In genomic region chr20:59631751-59632380, GRCh38 we compare ENCODE assay signal across 23 cellular contexts. TPM values are rescaled to one million over a fixed set of nuclear protein-coding genes. Genes with fewer than 3 reads are reported as not detected.
DNase-seq lines count a peak whose midpoint lies in the region; ATAC-seq and TF ChIP-seq lines count a peak whose summit lies in the region.
"Had no signal": no experiment of that assay in that cellular context is flagged by ENCODE, and none has a peak within 500 bp of the region (broad histone marks: within the 10 kb centered on the region; RNA-seq: fewer than 3 reads in every experiment).

No MANE protein-coding gene starts in this region.

- no peaks in the 10 kb centered on the region for H3K9me3 ChIP-seq in RWPE2 (ENCODE audit: severe bottlenecking)
- H3K9me3 ChIP-seq: HAP-1 had no signal

- H3K27ac Mint-ChIP-seq in osteocyte (ENCODE audit: unreplicated experiment) (no peak overlapping the region), type B pancreatic cell (no peak overlapping the region)
- no peak overlapping the region for H3K27ac Mint-ChIP-seq in activated T-helper 2 cell treated with anti-CD3 and anti-CD28 coated beads, Interferon-gamma antibody, Interleukin-2, Interleukin-4, amounts not matched to agents 10 μg/mL and 5 μg/mL and 100 μg/mL, durations not matched to agents 14 hours and 24 hours and 36 hours
- H3K27ac Mint-ChIP-seq: CD4-positive, CD25-positive, alpha-beta regulatory T cell had no signal

- H3K27me3 ChIP-seq in RWPE2 (ENCODE audit: insufficient read depth, poor library complexity, severe bottlenecking) = peaks cover 79% of the 10 kb centered on the region

- DNase-seq in RWPE2 (ENCODE audit: low spot score) (peak; percentile 74), osteocyte (ENCODE audit: extremely low spot score, unreplicated experiment) (peak; percentile 80), type B pancreatic cell (ENCODE audit: extremely low spot score, unreplicated experiment) (peak; percentile 64), hippocampal formation (lab: John Stamatoyannopoulos, UW) (no peak), COR-L47 (lab: John Stamatoyannopoulos, UW) (no peak)
- DNase-seq in activated T-helper 2 cell treated with anti-CD3 and anti-CD28 coated beads, Interferon-gamma antibody, Interleukin-2, Interleukin-4, amounts not matched to agents 10 μg/mL and 5 μg/mL and 100 μg/mL, durations not matched to agents 14 hours and 24 hours and 36 hours (ENCODE audit: low spot score) = no peak
- DNase-seq: CD4-positive, CD25-positive, alpha-beta regulatory T cell; DMS153; GDM1; GM23248; MV-4-11; NCI-H1694 treated with DMSO at 0.1 percent for 48 hours; NCI-H2107; NCI-H2227 treated with DMSO at 0.1 percent for 48 hours; NCI-H510A treated with DMSO at 0.1 percent for 48 hours; NCI-H82 had no signal

- H3K36me3 ChIP-seq in RWPE2 (ENCODE audit: low read depth) = no peaks in the 10 kb centered on the region
- H3K36me3 ChIP-seq: HAP-1 had no signal

- no peak overlapping the region for H3K4me3 ChIP-seq in RWPE2 (ENCODE audit: severe bottlenecking)
- H3K4me3 ChIP-seq: GM23248, HAP-1 had no signal

- H3K36me3 Mint-ChIP-seq in osteocyte (ENCODE audit: unreplicated experiment) (no peaks in the 10 kb centered on the region), type B pancreatic cell (no peaks in the 10 kb centered on the region)
- H3K36me3 Mint-ChIP-seq in activated T-helper 2 cell treated with anti-CD3 and anti-CD28 coated beads, Interferon-gamma antibody, Interleukin-2, Interleukin-4, amounts not matched to agents 10 μg/mL and 5 μg/mL and 100 μg/mL, durations not matched to agents 14 hours and 24 hours and 36 hours (ENCODE audit: low read depth) = no peaks in the 10 kb centered on the region
- H3K36me3 Mint-ChIP-seq: CD4-positive, CD25-positive, alpha-beta regulatory T cell had no signal

- intact Hi-C loops in activated T-helper 2 cell treated with anti-CD3 and anti-CD28 coated beads, Interferon-gamma antibody, Interleukin-2, Interleukin-4, amounts not matched to agents 10 μg/mL and 5 μg/mL and 100 μg/mL, durations not matched to agents 14 hours and 24 hours and 36 hours (cut with micrococcal nuclease) = no loop called here

- no peak overlapping the region for H3K27ac ChIP-seq in RWPE2 (ENCODE audit: poor library complexity, severe bottlenecking)
- H3K27ac ChIP-seq in cingulate gyrus (ENCODE audit: low read depth, low read length) = peak overlapping the region; percentile 97
- H3K27ac ChIP-seq: GM23248, HL-60, KMS-11 had no signal

- H3K4me1 Mint-ChIP-seq in osteocyte (ENCODE audit: unreplicated experiment) (no peaks in the 10 kb centered on the region), type B pancreatic cell (ENCODE audit: unreplicated experiment) (no peaks in the 10 kb centered on the region)
- H3K4me1 Mint-ChIP-seq in activated T-helper 2 cell treated with anti-CD3 and anti-CD28 coated beads, Interferon-gamma antibody, Interleukin-2, Interleukin-4, amounts not matched to agents 10 μg/mL and 5 μg/mL and 100 μg/mL, durations not matched to agents 14 hours and 24 hours and 36 hours (ENCODE audit: low read depth) = no peaks in the 10 kb centered on the region
- H3K4me1 Mint-ChIP-seq: CD4-positive, CD25-positive, alpha-beta regulatory T cell had no signal

- H3K27me3 Mint-ChIP-seq in osteocyte (ENCODE audit: unreplicated experiment) = no peaks in the 10 kb centered on the region
- H3K27me3 Mint-ChIP-seq in type B pancreatic cell = peaks cover 36% of the 10 kb centered on the region
- H3K27me3 Mint-ChIP-seq in activated T-helper 2 cell treated with anti-CD3 and anti-CD28 coated beads, Interferon-gamma antibody, Interleukin-2, Interleukin-4, amounts not matched to agents 10 μg/mL and 5 μg/mL and 100 μg/mL, durations not matched to agents 14 hours and 24 hours and 36 hours (ENCODE audit: low read depth) = no peaks in the 10 kb centered on the region
- H3K27me3 Mint-ChIP-seq: CD4-positive, CD25-positive, alpha-beta regulatory T cell had no signal

- H3K4me1 ChIP-seq in RWPE2 (ENCODE audit: insufficient read depth, poor library complexity, severe bottlenecking) = no peaks in the 10 kb centered on the region
- H3K4me1 ChIP-seq: Caco-2, HAP-1 had no signal

- H3K4me3 Mint-ChIP-seq in osteocyte (ENCODE audit: unreplicated experiment) (no peak overlapping the region), type B pancreatic cell (no peak overlapping the region)
- no peak overlapping the region for H3K4me3 Mint-ChIP-seq in activated T-helper 2 cell treated with anti-CD3 and anti-CD28 coated beads, Interferon-gamma antibody, Interleukin-2, Interleukin-4, amounts not matched to agents 10 μg/mL and 5 μg/mL and 100 μg/mL, durations not matched to agents 14 hours and 24 hours and 36 hours (ENCODE audit: low read depth)
- H3K4me3 Mint-ChIP-seq: CD4-positive, CD25-positive, alpha-beta regulatory T cell had no signal

- H3K9me3 Mint-ChIP-seq in osteocyte (ENCODE audit: unreplicated experiment) (no peaks in the 10 kb centered on the region), type B pancreatic cell (no peaks in the 10 kb centered on the region)
- H3K9me3 Mint-ChIP-seq in activated T-helper 2 cell treated with anti-CD3 and anti-CD28 coated beads, Interferon-gamma antibody, Interleukin-2, Interleukin-4, amounts not matched to agents 10 μg/mL and 5 μg/mL and 100 μg/mL, durations not matched to agents 14 hours and 24 hours and 36 hours = no peaks in the 10 kb centered on the region
- H3K9me3 Mint-ChIP-seq: CD4-positive, CD25-positive, alpha-beta regulatory T cell had no signal

- TF ChIP-seq CTCF in RWPE2 (IDR thresholded peaks at IDR 0.05; ENCODE audit: poor library complexity, severe bottlenecking) = no peak
- no peak for TF ChIP-seq CTCF in osteocyte (IDR thresholded peaks at IDR 0.05)
- no peak for TF ChIP-seq CTCF in type B pancreatic cell (conservative IDR thresholded peaks at IDR 0.05)

- no peak for ATAC-seq in RWPE2 (ENCODE audit: low read depth)

RNA-seq across cellular contexts. Expression of gene PHACTR3, which starts 27.5 kb away (rescaled TPM):
- total RNA-seq in osteocyte (not detected in 2 replicates), type B pancreatic cell (ENCODE audit: low replicate concordance) (0.55 and 2.1 TPM in 2 replicates)
- total RNA-seq in activated T-helper 2 cell treated with anti-CD3 and anti-CD28 coated beads, Interferon-gamma antibody, Interleukin-2, Interleukin-4, amounts not matched to agents 10 μg/mL and 5 μg/mL and 100 μg/mL, durations not matched to agents 14 hours and 24 hours and 36 hours = not detected in 2 replicates
- total RNA-seq: CD4-positive, CD25-positive, alpha-beta regulatory T cell; GM23248; HT1080; SK-MEL-5 had no signal

Comparison
In these comparisons a context has a peak if more than half of its experiments do, and no peak if none do; other contexts are left out.
1. DNase-seq: peak in RWPE2 (single experiment), osteocyte (single experiment) and type B pancreatic cell (single experiment); none in hippocampal formation (0 of 2), COR-L47 (single experiment) and activated T-helper 2 cell treated with anti-CD3 and anti-CD28 coated beads, Interferon-gamma antibody, Interleukin-2, Interleukin-4, amounts not matched to agents 10 μg/mL and 5 μg/mL and 100 μg/mL, durations not matched to agents 14 hours and 24 hours and 36 hours (single experiment).